ENCODE assay signal across 9 cellular contexts in the genomic region with DNA sequence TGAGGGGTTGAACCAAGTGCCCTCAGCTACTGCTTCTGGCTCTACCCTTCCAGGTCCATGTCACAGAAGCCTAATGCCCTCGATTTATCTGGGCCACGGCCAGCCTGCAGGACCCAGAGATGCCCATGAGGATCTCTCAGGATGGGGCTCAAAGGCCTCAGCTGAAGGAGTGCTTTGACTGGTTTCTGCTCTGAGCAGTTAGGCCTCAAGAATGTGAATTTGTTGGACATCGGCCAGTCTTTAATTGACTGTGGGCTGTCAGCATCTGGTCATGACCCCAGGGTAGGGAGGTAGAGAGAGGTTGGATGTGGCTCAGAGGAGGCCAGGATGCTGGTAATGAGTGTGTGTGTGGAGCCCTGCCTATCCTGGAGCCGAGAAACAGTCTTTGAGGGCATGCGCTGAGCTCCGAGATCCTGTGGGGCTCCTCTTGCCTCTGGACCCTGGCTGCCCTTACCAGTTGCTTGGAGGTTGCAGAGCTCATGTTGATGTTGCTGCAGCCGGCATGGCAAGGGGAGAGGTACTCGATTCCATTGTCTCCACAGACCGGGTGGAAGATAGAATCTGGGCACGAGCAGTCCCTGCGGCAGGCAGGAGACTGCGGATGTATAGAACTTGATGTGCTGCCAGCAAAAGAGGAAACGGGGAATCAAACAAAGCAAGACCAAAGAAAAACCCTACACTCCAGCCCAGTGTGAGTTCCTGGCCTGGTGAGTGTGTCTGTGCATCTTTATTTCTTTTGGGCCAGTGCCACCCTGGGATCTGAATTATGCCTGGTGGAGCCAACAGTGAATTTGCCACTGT. TPM values are rescaled to one million over a fixed set of nuclear protein-coding genes. Genes with fewer than 3 reads are reported as not detected.
A peak's percentile ranks its signal among the peaks of the same experiment; 100 is the strongest.
DNase-seq lines count a peak whose midpoint lies in the region; ATAC-seq, FAIRE-seq and TF ChIP-seq lines count a peak whose summit lies in the region.
"Had no signal": no experiment of that assay in that cellular context is flagged by ENCODE, and none has a peak within 500 bp of the region (broad histone marks: within the 10 kb centered on the region; RNA-seq: fewer than 3 reads in every experiment).

No MANE protein-coding gene starts in this region.

- H2BK120ac ChIP-seq in IMR-90 (ENCODE audit: low read depth, low read length) = peak overlapping the region; percentile 87

- H4K8ac ChIP-seq in IMR-90 (ENCODE audit: low read depth in 2 of 2, low read length in 2 of 2) = peak overlapping the region; percentile 2 to 58; a peak in 3 of 4 replicates

- intact Hi-C loops in IMR-90 (cut with micrococcal nuclease) = no loop called here
- intact Hi-C loops in left ventricle myocardium superior (cut with micrococcal nuclease) = no loop called here

- H3K4ac ChIP-seq in IMR-90 (ENCODE audit: low read depth, low read length) = peak overlapping the region; percentile 89

- BruUV-seq in IMR-90 (replicated peaks; lab: Mats Ljungman, UMichigan) = no TSS peak

- peaks cover 28% of the 10 kb centered on the region for H3K9me1 ChIP-seq in IMR-90 (ENCODE audit: insufficient read depth, low read length)

- no peaks in the 10 kb centered on the region for H3K36me3 Mint-ChIP-seq in astrocyte (ENCODE audit: low read depth, unreplicated experiment)

- H3K18ac ChIP-seq in IMR-90 (ENCODE audit: low read depth, low read length) = peak overlapping the region; percentile 34; the same call in 1 of the 2 replicates

- H2BK15ac ChIP-seq in IMR-90 (ENCODE audit: low read depth, low read length) = peak overlapping the region; percentile 6; the same call in 1 of the 3 replicates

- H3K4me1 ChIP-seq in IMR-90 (ENCODE audit: control insufficient read depth, insufficient read depth, low read length) = peaks cover 21% of the 10 kb centered on the region
- H3K4me1 ChIP-seq in astrocyte (ENCODE audit: insufficient read depth, low read length) = peaks cover 36% of the 10 kb centered on the region
- peaks cover 69% of the 10 kb centered on the region for H3K4me1 ChIP-seq in suprapubic skin

- peaks cover 28% of the 10 kb centered on the region for H3K4me1 Mint-ChIP-seq in astrocyte (ENCODE audit: low read depth, unreplicated experiment)

- in situ Hi-C loops in IMR-90 (cut with MboI; ENCODE audit: low sequenced_read_pairs) = loop anchor here (25.0 kb wide), 1 partner anchor 1208 kb away; no protein-coding TSS in a partner anchor

- H3K27ac ChIP-seq in IMR-90 (ENCODE audit: insufficient read depth, low read length) (peak overlapping the region; percentile 14), astrocyte (ENCODE audit: low read depth, low read length) (no peak overlapping the region), suprapubic skin (peak overlapping the region; percentile 79)

- peak overlapping the region; percentile 72 for H4K91ac ChIP-seq in IMR-90 (ENCODE audit: insufficient read depth, low read depth, low read length)

- H3K79me2 ChIP-seq in astrocyte (ENCODE audit: insufficient read depth, low read length) = no peaks in the 10 kb centered on the region

- FAIRE-seq in astrocyte (lab: Jason Lieb, UNC) = no peak
- FAIRE-seq in GM19239 (lab: Jason Lieb, UNC) = no peak

- H3K4me3 Mint-ChIP-seq in astrocyte (ENCODE audit: unreplicated experiment) = no peak overlapping the region
- H3K4me3 Mint-ChIP-seq: stimulated activated naive CD8-positive, alpha-beta T cell treated with anti-CD3 and anti-CD28 coated beads, Interleukin-15, Interleukin-2, amounts not matched to agents 100 ng/mL and 50 ng/mL, for 24 hours had no signal

- H2AK9ac ChIP-seq in IMR-90 (replicated peaks; ENCODE audit: low read depth, low read length, poor library complexity) = peak overlapping the region; percentile 85

- no peak for TF ChIP-seq POLR2A in IMR-90 (IDR thresholded peaks at IDR 0.05; ENCODE audit: low read depth, low read length)
- TF ChIP-seq POLR2A in suprapubic skin (IDR thresholded peaks at IDR 0.05) = no peak

- peak overlapping the region; percentile 81 for H2BK20ac ChIP-seq in IMR-90 (ENCODE audit: low read depth, low read length)

- H3K27ac Mint-ChIP-seq in astrocyte (ENCODE audit: unreplicated experiment) = peak overlapping the region; percentile 29
- H3K27ac Mint-ChIP-seq: stimulated activated naive CD8-positive, alpha-beta T cell treated with anti-CD3 and anti-CD28 coated beads, Interleukin-15, Interleukin-2, amounts not matched to agents 100 ng/mL and 50 ng/mL, for 24 hours had no signal

- no peak for TF ChIP-seq EP300 in suprapubic skin (IDR thresholded peaks at IDR 0.05)

- peaks cover 7% of the 10 kb centered on the region for H3K9me3 Mint-ChIP-seq in astrocyte (ENCODE audit: unreplicated experiment)
- H3K9me3 Mint-ChIP-seq: stimulated activated naive CD8-positive, alpha-beta T cell treated with anti-CD3 and anti-CD28 coated beads, Interleukin-15, Interleukin-2, amounts not matched to agents 100 ng/mL and 50 ng/mL, for 24 hours had no signal

- H3K9ac ChIP-seq in IMR-90 (ENCODE audit: low read depth, low read length) (no peak overlapping the region), astrocyte (ENCODE audit: low read length) (no peak overlapping the region)

- H3K79me1 ChIP-seq in IMR-90 (ENCODE audit: low read depth in 1 of 2, low read length in 2 of 2) = no peaks in the 10 kb centered on the region; a peak in 1 of 4 replicates

- peak overlapping the region; percentile 70 for H3K23ac ChIP-seq in IMR-90 (ENCODE audit: low read depth, low read length)

- peak overlapping the region; percentile 82 for H2AK5ac ChIP-seq in IMR-90 (ENCODE audit: low read depth, low read length)

- H2BK5ac ChIP-seq in IMR-90 (ENCODE audit: low read depth, low read length, poor library complexity, severe bottlenecking) = peak overlapping the region; percentile 68

- TF ChIP-seq CTCF in IMR-90 (conservative IDR thresholded peaks at IDR 0.05; ENCODE audit: low read depth, low read length) = no peak
- TF ChIP-seq CTCF in astrocyte (IDR thresholded peaks at IDR 0.05; ENCODE audit: insufficient read depth, low read depth, low read length) = no peak
- TF ChIP-seq CTCF in suprapubic skin (IDR thresholded peaks at IDR 0.05) = no peak
- no peak for TF ChIP-seq CTCF in GM10266 (IDR thresholded peaks at IDR 0.05; ENCODE audit: control insufficient read depth, insufficient read depth, low read depth, missing control alignments)

- H4K20me1 ChIP-seq in IMR-90 (ENCODE audit: insufficient read depth, low read length) = peaks cover 10% of the 10 kb centered on the region
- H4K20me1 ChIP-seq in astrocyte (ENCODE audit: insufficient read depth, low read length) = peaks cover 14% of the 10 kb centered on the region

- H3K9me3 ChIP-seq in IMR-90 (ENCODE audit: control insufficient read depth, insufficient read depth, low read length) = no peaks in the 10 kb centered on the region
- no peaks in the 10 kb centered on the region for H3K9me3 ChIP-seq in astrocyte (ENCODE audit: insufficient read depth, low read depth, low read length)
- no peaks in the 10 kb centered on the region for H3K9me3 ChIP-seq in suprapubic skin

- CTCF ChIA-PET in IMR-90 (lab: Yijun Ruan, JAX) = interaction anchor here (1.1 kb wide), 1 partner anchor 24 kb away, joined by 3 read pairs; no protein-coding TSS in a partner anchor

- ATAC-seq in IMR-90 (ENCODE audit: low read depth) = peak; percentile 32
- peak; percentile 62 for ATAC-seq in left ventricle myocardium superior
- no peak for ATAC-seq in HG03457 (IDR thresholded peaks at IDR 0.05; ENCODE audit: unreplicated experiment)

- no peak overlapping the region for H3K4me3 ChIP-seq in IMR-90 (ENCODE audit: insufficient read depth, low read depth, low read length)
- H3K4me3 ChIP-seq in astrocyte (ENCODE audit: insufficient read depth, low read depth, low read length) = peak overlapping the region; percentile 8
- no peak overlapping the region for H3K4me3 ChIP-seq in suprapubic skin

- peaks cover 61% of the 10 kb centered on the region for H3K27me3 Mint-ChIP-seq in astrocyte (ENCODE audit: low read depth, unreplicated experiment)

- no peak for TF ChIP-seq RAD21 in IMR-90 (IDR thresholded peaks at IDR 0.05; ENCODE audit: low read length)

- H2AFZ ChIP-seq in IMR-90 (replicated peaks; ENCODE audit: low read length, poor library complexity) (peak overlapping the region; percentile 46), astrocyte (ENCODE audit: low read depth, low read length) (peak overlapping the region; percentile 16)

- no peak overlapping the region; the same call in 1 of the 2 replicates for H3K56ac ChIP-seq in IMR-90 (ENCODE audit: extremely low read depth, insufficient read depth, low read length)

- peak; percentile 69 for DNase-seq in IMR-90
- DNase-seq in astrocyte (ENCODE audit: low read depth) = peak; percentile 93
- DNase-seq in left ventricle myocardium superior = peak; percentile 36
- DNase-seq in suprapubic skin (ENCODE audit: low spot score in 2 of 2) = peak; percentile 63 to 65
- no peak for DNase-seq in GM10266 (ENCODE audit: extremely low spot score)
- no peak for DNase-seq in activated T-cell treated with anti-CD3 and anti-CD28 coated beads, Interleukin-2, amount 50 U/mL, for 1 hour
- DNase-seq in GM19239 (ENCODE audit: insufficient read length, low spot score) = no peak

- WGBS in IMR-90 (ENCODE audit: extremely low coverage in 2 of 2, insufficient read length in 1 of 2), 2 experiments = 8% methylated on average over 4 of the region's 13 CpGs; no CpG with 5 or more reads in 1 of the 2 experiments
- 46% methylated on average over 13 of the region's 13 CpGs for WGBS in suprapubic skin

- H3K4me2 ChIP-seq in IMR-90 (ENCODE audit: low read depth, low read length) (peak overlapping the region; percentile 9; the same call in 1 of the 2 replicates), astrocyte (ENCODE audit: low read length) (peak overlapping the region; percentile 74)

- peak overlapping the region; percentile 70 for H3K14ac ChIP-seq in IMR-90 (replicated peaks; ENCODE audit: low read depth, low read length)

- peak overlapping the region; percentile 11 for H4K5ac ChIP-seq in IMR-90 (ENCODE audit: low read depth, low read length)

- POLR2A ChIA-PET in IMR-90 (lab: Charles Lee; ENCODE audit: unreplicated experiment) = no interaction called here

- H3K27me3 ChIP-seq in IMR-90 (ENCODE audit: control insufficient read depth, insufficient read depth, low read length) (no peaks in the 10 kb centered on the region), astrocyte (ENCODE audit: insufficient read depth, low read length) (peaks cover 4% of the 10 kb centered on the region), suprapubic skin (no peaks in the 10 kb centered on the region)

- no peaks in the 10 kb centered on the region for H3K36me3 ChIP-seq in IMR-90 (ENCODE audit: control insufficient read depth, insufficient read depth, low read length)
- H3K36me3 ChIP-seq in astrocyte (ENCODE audit: insufficient read depth, low read length) = no peaks in the 10 kb centered on the region
- H3K36me3 ChIP-seq in suprapubic skin = no peaks in the 10 kb centered on the region

- dilution Hi-C loops in IMR-90 (cut with HindIII; ENCODE audit: low sequenced_read_pairs, unreplicated experiment) = no loop called here

TF ChIP-seq in IMR-90, 13 proteins besides CTCF, POLR2A, EP300 and RAD21 (continues in another document):
- TF ChIP-seq MAFK (IDR thresholded peaks at IDR 0.05; ENCODE audit: low read depth, low read length) = no peak

RNA-seq across cellular contexts. Expression of a gene that starts 49.2 kb away (rescaled TPM):
- total RNA-seq in IMR-90 (2012; rRNA removed) (0.18 and 0.28 TPM in 2 replicates), astrocyte (60.5 and 61.8 TPM in 2 replicates), left ventricle myocardium superior (51.6 TPM), suprapubic skin (1 to 10 TPM in 1 of 4 donors, under 1 TPM in 3; 0.34 to 1.3 (median 0.83) TPM)
- 1.2 and 1.4 TPM in 2 replicates for polyA plus RNA-seq in IMR-90 (2012; rRNA removed)
- polyA plus RNA-seq in IMR-90 (2012; cell fraction: cytosol; rRNA removed) = 0.84 and 1.3 TPM in 2 replicates
- polyA plus RNA-seq in IMR-90 (2012; cell fraction: nucleus; rRNA removed; ENCODE audit: low replicate concordance) = 0.74 and 1.2 TPM in 2 replicates

Comparison
In these comparisons a context has a peak if more than half of its experiments do, and no peak if none do; other contexts are left out.
1. DNase-seq: peak in IMR-90 (single experiment), astrocyte (single experiment), left ventricle myocardium superior (single experiment) and suprapubic skin (2 of 2); none in GM10266 (single experiment), activated T-cell treated with anti-CD3 and anti-CD28 coated beads, Interleukin-2, amount 50 U/mL, for 1 hour (single experiment) and GM19239 (single experiment).
2. RNA of a gene that starts 49.2 kb away (total RNA-seq): 60.5 to 61.8 TPM in astrocyte and 51.6 TPM in left ventricle myocardium superior (single experiment); 0.34 to 1.3 TPM in suprapubic skin and 0.18 to 0.28 TPM in IMR-90; every median in the first group is over 10 times any median in the second.